In the genomic region with DNA sequence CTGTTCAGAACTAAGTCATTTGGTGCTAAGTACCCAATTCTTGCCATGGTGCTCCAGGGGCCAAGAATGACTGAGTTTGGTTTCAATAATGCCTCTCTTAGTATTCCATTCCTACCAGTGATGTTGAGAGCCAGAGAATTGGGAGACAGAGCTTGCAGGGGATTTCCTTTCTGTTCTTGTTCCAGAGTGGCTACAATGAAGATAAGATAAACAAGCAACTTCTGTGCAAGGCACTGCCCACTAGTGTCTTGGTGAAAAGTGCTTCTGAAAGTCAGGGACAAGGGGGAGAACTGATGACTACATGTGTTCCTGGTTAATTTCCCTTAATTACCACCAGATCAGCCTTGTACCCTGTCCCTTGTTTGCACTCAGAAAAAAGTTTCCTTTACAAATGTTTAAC, we compare ENCODE assay signal across 16 cellular contexts.
DNase-seq lines count a peak whose midpoint lies in the region; ATAC-seq, FAIRE-seq and TF ChIP-seq lines count a peak whose summit lies in the region.
"Had no signal": no experiment of that assay in that cellular context is flagged by ENCODE, and none has a peak within 500 bp of the region (broad histone marks: within the 10 kb centered on the region; RNA-seq: fewer than 3 reads in every experiment).

No MANE protein-coding gene starts in this region.

- H2BK20ac ChIP-seq in H1 (ENCODE audit: low read length), result no peak overlapping the region

- H2BK5ac ChIP-seq in H1 (ENCODE audit: low read depth, low read length), result no peak overlapping the region

- no peak overlapping the region for H3K4me2 ChIP-seq in H1 (ENCODE audit: insufficient read depth in 1 of 2, low read depth in 2 of 2, low read length in 2 of 2)

- no peak overlapping the region for H4K91ac ChIP-seq in H1 (replicated peaks; ENCODE audit: insufficient read length, low read length)

- no peak overlapping the region for H2BK12ac ChIP-seq in H1 (ENCODE audit: low read depth, low read length)

- H4K20me1 ChIP-seq in H1 (replicated peaks in 1 of 2; ENCODE audit: control insufficient read depth in 1 of 2, insufficient read depth in 2 of 2, low read length in 2 of 2), result no peaks in the 10 kb centered on the region

- peak; percentile 20 for DNase-seq in COLO668 (lab: John Stamatoyannopoulos, UW; ENCODE audit: unreplicated experiment)
- DNase-seq in LNCaP clone FGC (ENCODE audit: low read depth), result no peak
- no peak for DNase-seq in H1 (ENCODE audit: low read depth in 1 of 2, low spot score in 2 of 2)
- DNase-seq in islet precursor cell, result no peak
- DNase-seq in substantia nigra (lab: John Stamatoyannopoulos, UW), result no peak
- no peak for DNase-seq in GM19239 (ENCODE audit: insufficient read length, low spot score)
- DNase-seq: activated CD4-positive, CD25-positive, alpha-beta regulatory T cell; activated naive CD4-positive, alpha-beta T cell treated with anti-CD3 and anti-CD28 coated beads for 36 hours; CD4-positive, CD25-positive, alpha-beta regulatory T cell; endodermal cell; NCI-H2227 treated with DMSO at 0.1 percent for 48 hours had no signal

- H3K18ac ChIP-seq in H1 (ENCODE audit: extremely low read depth, low read length), result no peak overlapping the region

- CTCF ChIA-PET in H1 (lab: Charles Lee; ENCODE audit: partially characterized antibody), result no interaction called here

- H2BK15ac ChIP-seq in H1 (ENCODE audit: low read length), result no peak overlapping the region

- TF ChIP-seq CTCF in LNCaP clone FGC (IDR thresholded peaks at IDR 0.05; ENCODE audit: control insufficient read depth, extremely low read depth, insufficient read depth) (peak; percentile 25), H1 (IDR thresholded peaks at IDR 0.05; ENCODE audit: control extremely low read depth in 1 of 3, insufficient read depth in 1 of 3, low read depth in 1 of 3, low read length in 3 of 3) (no peak)

- H3K4me1 ChIP-seq in H1 (replicated peaks in 1 of 4; ENCODE audit: control insufficient read depth in 3 of 4, insufficient read depth in 4 of 4, low read length in 3 of 4), result peaks cover 0 to 6% (median 2%) of the 10 kb centered on the region in 4 experiments; a peak in 1 of 7 replicates
- H3K4me1 ChIP-seq in mesodermal cell (ENCODE audit: control insufficient read depth, insufficient read depth, low read length, poor library complexity, severe bottlenecking), result peaks cover 12% of the 10 kb centered on the region

- no peak for ATAC-seq in HG03025 (IDR thresholded peaks at IDR 0.05; ENCODE audit: low FRiP score, unreplicated experiment)

- H2AK5ac ChIP-seq in H1 (ENCODE audit: low read depth, low read length), result no peak overlapping the region

- no peak overlapping the region for H3K56ac ChIP-seq in H1 (replicated peaks; ENCODE audit: insufficient read length, low read depth, low read length)

- H3K36me3 ChIP-seq in H1 (ENCODE audit: control insufficient read depth in 2 of 4, insufficient read depth in 4 of 4, low read length in 3 of 4) (no peaks in the 10 kb centered on the region), mesodermal cell (ENCODE audit: control insufficient read depth, insufficient read depth, low read length) (no peaks in the 10 kb centered on the region)

- FAIRE-seq in H1 (lab: Jason Lieb, UNC), result no peak
- no peak for FAIRE-seq in GM19239 (lab: Jason Lieb, UNC)
- FAIRE-seq: bronchial epithelial cell, GM12891, HTR-8/SVneo had no signal

- H3K23me2 ChIP-seq in H1 (ENCODE audit: low read depth, low read length), result no peaks in the 10 kb centered on the region

- H4K5ac ChIP-seq in H1 (ENCODE audit: insufficient read length, low read depth, low read length), result no peak overlapping the region

- H3K9me3 ChIP-seq in H1 (ENCODE audit: insufficient read depth in 2 of 2, low read depth in 1 of 2, low read length in 1 of 2) (no peaks in the 10 kb centered on the region), mesodermal cell (ENCODE audit: control insufficient read depth, low read length) (no peaks in the 10 kb centered on the region)

- no peak overlapping the region for H3K9ac ChIP-seq in H1 (replicated peaks in 1 of 4; ENCODE audit: extremely low read depth in 1 of 4, low read depth in 3 of 4, low read length in 3 of 4)

- POLR2A ChIA-PET in H1 (lab: Charles Lee; ENCODE audit: partially characterized antibody), result no interaction called here

- no peak overlapping the region for H3K27ac ChIP-seq in H1 (ENCODE audit: low read depth, low read length)
- peak overlapping the region; percentile 33 for H3K27ac ChIP-seq in mesodermal cell (ENCODE audit: low read depth, low read length, severe bottlenecking)
- no peak overlapping the region for H3K27ac ChIP-seq in substantia nigra (ENCODE audit: low read depth, low read length, poor library complexity, severe bottlenecking)

- no peaks in the 10 kb centered on the region for H3K27me3 ChIP-seq in H1 (replicated peaks in 1 of 4; ENCODE audit: control insufficient read depth in 3 of 4, extremely low read depth in 1 of 4, insufficient read depth in 3 of 4, low read length in 3 of 4)

- H3K4ac ChIP-seq in H1 (replicated peaks; ENCODE audit: insufficient read length, low read depth, low read length), result no peak overlapping the region

- H4K8ac ChIP-seq in H1 (ENCODE audit: extremely low read depth, insufficient read depth, low read length), result no peak overlapping the region

- H2AFZ ChIP-seq in H1 (ENCODE audit: low read length), result 0 out of 2 replicates have a peak overlapping the region, but pooled peaks have one; percentile 10

- no peak overlapping the region for H3K14ac ChIP-seq in H1 (ENCODE audit: insufficient read length)

- no peak overlapping the region for H2BK120ac ChIP-seq in H1 (replicated peaks; ENCODE audit: low read depth, low read length)

- no peak for TF ChIP-seq EP300 in H1 (IDR thresholded peaks at IDR 0.05; ENCODE audit: borderline replicate concordance in 1 of 2, low read depth in 2 of 2, low read length in 2 of 2)

- H3K4me3 ChIP-seq in LNCaP clone FGC (ENCODE audit: low read depth, low read length) (0 out of 2 replicates have a peak overlapping the region, but pooled peaks have one; percentile 17), H1 (ENCODE audit: extremely low read depth in 1 of 4, insufficient read depth in 2 of 4, low read depth in 3 of 4, low read length in 4 of 4) (no peak overlapping the region), mesodermal cell (ENCODE audit: extremely low read depth, insufficient read depth, low read length, poor library complexity, severe bottlenecking) (no peak overlapping the region)

- no peak for TF ChIP-seq RAD21 in H1 (IDR thresholded peaks at IDR 0.05 in 1 of 2, conservative IDR thresholded peaks at IDR 0.05 in 1 of 2; ENCODE audit: low read depth in 2 of 2, low read length in 2 of 2)

- H3K79me2 ChIP-seq in H1 (ENCODE audit: control insufficient read depth in 1 of 2, insufficient read depth in 2 of 2, low read length in 2 of 2), result no peaks in the 10 kb centered on the region

- no peaks in the 10 kb centered on the region for H3K79me1 ChIP-seq in H1 (ENCODE audit: low read depth, low read length)

- H3K23ac ChIP-seq in H1 (ENCODE audit: insufficient read length), result no peak overlapping the region

- TF ChIP-seq POLR2A in H1 (IDR thresholded peaks at IDR 0.05; ENCODE audit: control extremely low read depth in 1 of 2, low read depth in 2 of 2, low read length in 2 of 2), result no peak

TF ChIP-seq in H1, 55 proteins besides CTCF, POLR2A, EP300 and RAD21 (continues in another document):
- TF ChIP-seq CEBPB (IDR thresholded peaks at IDR 0.05; ENCODE audit: low read depth, low read length) (no peak), NANOG (IDR thresholded peaks at IDR 0.05; ENCODE audit: insufficient read depth, low read depth, low read length, poor library complexity, severe bottlenecking) (no peak), CREB1 (IDR thresholded peaks at IDR 0.05) (no peak), POLR2AphosphoS5 (IDR thresholded peaks at IDR 0.05; ENCODE audit: low read depth, low read length) (no peak), TBP (IDR thresholded peaks at IDR 0.05; ENCODE audit: low read depth, low read length) (no peak), KDM4A (IDR thresholded peaks at IDR 0.05; ENCODE audit: low read depth, low read length, severe bottlenecking) (no peak), BACH1 (IDR thresholded peaks at IDR 0.05; ENCODE audit: low read length) (no peak), SIN3A (conservative IDR thresholded peaks at IDR 0.05 in 1 of 2, IDR thresholded peaks at IDR 0.05 in 1 of 2; ENCODE audit: low read depth in 1 of 2, low read length in 2 of 2) (no peak), SP2 (IDR thresholded peaks at IDR 0.05; ENCODE audit: low read length) (no peak), CBX5 (IDR thresholded peaks at IDR 0.05; ENCODE audit: low read depth, low read length) (no peak)
